Comparison of ENCODE assay signal across 8 cellular contexts in genomic region chr7:141737836-141738591, GRCh38. TPM values are rescaled to one million over a fixed set of nuclear protein-coding genes. Genes with fewer than 3 reads are reported as not detected.
A peak's percentile ranks its signal among the peaks of the same experiment; 100 is the strongest.
DNase-seq lines count a peak whose midpoint lies in the region; ATAC-seq and TF ChIP-seq lines count a peak whose summit lies in the region.

Gene SSBP1, plus strand, starts transcription at chr7:141738358. Its CDS starts 809 bp downstream, at chr7:141739167.

- intact Hi-C loops in Panc1 (cut with micrococcal nuclease; ENCODE audit: unreplicated experiment) (loop anchor here (5.0 kb wide), 1 partner anchor 86 kb away; no protein-coding TSS in a partner anchor), esophagus muscularis mucosa (cut with DNase I) (loop anchor here (5.0 kb wide), 1 partner anchor 36 kb away; the partner anchor contains the start of gene DENND11)

- BruUV-seq in Panc1 (replicated peaks; lab: Mats Ljungman, UMichigan): no TSS peak

- in situ Hi-C loops in Panc1 (cut with HindIII; ENCODE audit: low pct_unique_long_range_greater_than_20kb, low sequenced_read_pairs): no loop called here

- H3K4me1 ChIP-seq in Panc1 (ENCODE audit: control insufficient read depth, insufficient read depth, low read length) (peaks cover 12% of the 10 kb centered on the region; the same call in 1 of the 2 replicates), esophagus muscularis mucosa (peaks cover 15 to 37% (median 25%) of the 10 kb centered on the region in 4 donors)

- peak within 1 kb of the TSS; percentile 87 for H3K4me3 Mint-ChIP-seq in stimulated activated effector memory CD8-positive, alpha-beta T cell treated with anti-CD3 and anti-CD28 coated beads, Interleukin-12 subunit alpha, Interleukin-12 subunit beta, amount 100 ng/mL, for 72 hours

- CTCF ChIA-PET in Panc1 (lab: Charles Lee): interaction anchor here (0.5 to 1.3 kb wide), 4 partner anchors 30 to 88 kb away, joined by 3 to 5 read pairs (median 4); partner anchors contain the start of gene WEE2

- H3K27me3 ChIP-seq in Panc1 (ENCODE audit: control insufficient read depth, insufficient read depth, low read length): no peaks in the 10 kb centered on the region
- H3K27me3 ChIP-seq in esophagus muscularis mucosa: no peaks in the 10 kb centered on the region

- POLR2A ChIA-PET in Panc1 (lab: Charles Lee): interaction anchor here (0.6 to 0.8 kb wide), 3 partner anchors 76 to 825 kb away, joined by 3 read pairs; no protein-coding TSS in a partner anchor

- H3K4me3 ChIP-seq in Panc1 (ENCODE audit: low read depth in 2 of 2, low read length in 2 of 2): peak within 1 kb of the TSS; percentile 88 to 100
- peak within 1 kb of the TSS; percentile 76 to 78 (median 77) for H3K4me3 ChIP-seq in esophagus muscularis mucosa

- H3K9me3 ChIP-seq in Panc1 (ENCODE audit: control insufficient read depth, insufficient read depth, low read depth, low read length) (no peaks in the 10 kb centered on the region), esophagus muscularis mucosa (no peaks in the 10 kb centered on the region)

- peaks cover 40% of the 10 kb centered on the region for H3K4me1 Mint-ChIP-seq in stimulated activated effector memory CD8-positive, alpha-beta T cell treated with anti-CD3 and anti-CD28 coated beads, Interleukin-12 subunit alpha, Interleukin-12 subunit beta, amount 100 ng/mL, for 72 hours

- H3K9me3 Mint-ChIP-seq in stimulated activated effector memory CD8-positive, alpha-beta T cell treated with anti-CD3 and anti-CD28 coated beads, Interleukin-12 subunit alpha, Interleukin-12 subunit beta, amount 100 ng/mL, for 72 hours: no peaks in the 10 kb centered on the region

- 2% methylated on average over 43 of the region's 46 CpGs for WGBS in esophagus muscularis mucosa

- peaks cover 52% of the 10 kb centered on the region for H3K36me3 Mint-ChIP-seq in stimulated activated effector memory CD8-positive, alpha-beta T cell treated with anti-CD3 and anti-CD28 coated beads, Interleukin-12 subunit alpha, Interleukin-12 subunit beta, amount 100 ng/mL, for 72 hours

- TF ChIP-seq POLR2A in esophagus muscularis mucosa (IDR thresholded peaks at IDR 0.05; ENCODE audit: low read depth): no peak

- H3K36me3 ChIP-seq in Panc1 (ENCODE audit: control insufficient read depth, insufficient read depth, low read length): peaks cover 37% of the 10 kb centered on the region
- peaks cover 15 to 32% (median 28%) of the 10 kb centered on the region in 4 donors for H3K36me3 ChIP-seq in esophagus muscularis mucosa

- DNase-seq in DMS79 (lab: John Stamatoyannopoulos, UW): peak; percentile 97
- DNase-seq in KG1 (lab: John Stamatoyannopoulos, UW): peak; percentile 59
- DNase-seq in Panc1 (ENCODE audit: low read depth, low spot score): peak; percentile 98
- peak; percentile 94 for DNase-seq in activated T-cell treated with anti-CD3 and anti-CD28 coated beads, Interleukin-2, amount 50 U/mL, for 48 hours
- peak; percentile 96 for DNase-seq in esophagus muscularis mucosa (ENCODE audit: extremely low spot score)
- DNase-seq in myocyte (ENCODE audit: low read depth): peak; percentile 99
- DNase-seq in stimulated activated effector memory CD8-positive, alpha-beta T cell treated with anti-CD3 and anti-CD28 coated beads, Interleukin-12 subunit alpha, Interleukin-12 subunit beta, amount 100 ng/mL, for 72 hours (ENCODE audit: low spot score in 2 of 2): peak; percentile 81 to 95

- H3K27ac ChIP-seq in Panc1 (ENCODE audit: low read length) (peak within 1 kb of the TSS; percentile 98), esophagus muscularis mucosa (replicated peaks in 1 of 4) (peak within 1 kb of the TSS; percentile 81 to 83 (median 82))

- H3K27ac Mint-ChIP-seq in stimulated activated effector memory CD8-positive, alpha-beta T cell treated with anti-CD3 and anti-CD28 coated beads, Interleukin-12 subunit alpha, Interleukin-12 subunit beta, amount 100 ng/mL, for 72 hours: peak within 1 kb of the TSS; percentile 95

- TF ChIP-seq EP300 in esophagus muscularis mucosa (IDR thresholded peaks at IDR 0.05): no peak

- peak; percentile 92 for ATAC-seq in GM21717 (IDR thresholded peaks at IDR 0.05; ENCODE audit: unreplicated experiment)
- ATAC-seq in Panc1: peak; percentile 98
- ATAC-seq in stimulated activated effector memory CD8-positive, alpha-beta T cell treated with anti-CD3 and anti-CD28 coated beads, Interleukin-12 subunit alpha, Interleukin-12 subunit beta, amount 100 ng/mL, for 72 hours: peak; percentile 92

- TF ChIP-seq CTCF in Panc1 (IDR thresholded peaks at IDR 0.05): peak; percentile 95
- TF ChIP-seq CTCF in esophagus muscularis mucosa (IDR thresholded peaks at IDR 0.05): peak; percentile 69 to 79 (median 76)

RNA-seq across cellular contexts. Expression of gene SSBP1, which starts in this region (rescaled TPM):
- total RNA-seq in Panc1 (2021; ENCODE audit: unreplicated experiment) (174 TPM), esophagus muscularis mucosa (100 to 1,000 TPM; 105 to 122 (median 114) TPM), myocyte (182 and 193 TPM in 2 replicates)
- 180 TPM for polyA plus RNA-seq in Panc1 (2012; ENCODE audit: insufficient read length)
- 190 TPM for polyA plus RNA-seq in myocyte (2012)

Comparison
In these comparisons a context has a peak if more than half of its experiments do, and no peak if none do; other contexts are left out.
1. Peak in every context shown above with its lines: DNase-seq, ATAC-seq, H3K4me3 ChIP-seq and H3K27ac ChIP-seq.